In genomic region chr14:106489112-106489881, GRCh38 we compare ENCODE assay signal across 23 cellular contexts.
DNase-seq lines count a peak whose midpoint lies in the region; ATAC-seq and TF ChIP-seq lines count a peak whose summit lies in the region.
"Had no signal": no experiment of that assay in that cellular context is flagged by ENCODE, and none has a peak within 500 bp of the region (broad histone marks: within the 10 kb centered on the region; RNA-seq: fewer than 3 reads in every experiment).

No MANE protein-coding gene starts in this region.

- no peaks in the 10 kb centered on the region for H3K79me1 ChIP-seq in H9 (ENCODE audit: insufficient read depth, low read depth, low read length, poor library complexity, severe bottlenecking)

- H3K4me2 ChIP-seq in H9 (ENCODE audit: insufficient read depth, insufficient read length, low read length) = no peak overlapping the region
- H3K4me2 ChIP-seq: neural progenitor cell had no signal

- no peak overlapping the region for H4K91ac ChIP-seq in H9 (ENCODE audit: insufficient read length, low read depth, low read length)

- H4K20me1 ChIP-seq in H9 (ENCODE audit: control insufficient read depth, insufficient read depth, insufficient read length) = no peaks in the 10 kb centered on the region

- H3K27ac Mint-ChIP-seq in activated naive CD4-positive, alpha-beta T cell treated with anti-CD3 and anti-CD28 coated beads for 36 hours = peak overlapping the region; percentile 20
- peak overlapping the region; percentile 60 for H3K27ac Mint-ChIP-seq in activated CD4-positive, alpha-beta memory T cell treated with anti-CD3 and anti-CD28 coated beads for 36 hours
- peak overlapping the region; percentile 77 for H3K27ac Mint-ChIP-seq in activated T-helper 17 cell treated with anti-CD3 and anti-CD28 coated beads, Interleukin-2, amount 50 U/mL, for 72 hours
- H3K27ac Mint-ChIP-seq in H9 = no peak overlapping the region
- H3K27ac Mint-ChIP-seq: immature natural killer cell, neural progenitor cell had no signal

- H3K9me3 Mint-ChIP-seq in activated naive CD4-positive, alpha-beta T cell treated with anti-CD3 and anti-CD28 coated beads for 36 hours = no peaks in the 10 kb centered on the region
- no peaks in the 10 kb centered on the region for H3K9me3 Mint-ChIP-seq in activated CD4-positive, alpha-beta memory T cell treated with anti-CD3 and anti-CD28 coated beads for 36 hours
- H3K9me3 Mint-ChIP-seq in activated T-helper 17 cell treated with anti-CD3 and anti-CD28 coated beads, Interleukin-2, amount 50 U/mL, for 72 hours = no peaks in the 10 kb centered on the region
- H3K9me3 Mint-ChIP-seq in H9 = peaks cover 79 to 83% of the 10 kb centered on the region in 2 experiments
- H3K9me3 Mint-ChIP-seq: immature natural killer cell had no signal

- H2AK5ac ChIP-seq in H9 (ENCODE audit: insufficient read length, low read length) = no peak overlapping the region

- CTCF ChIA-PET in activated naive CD4-positive, alpha-beta T cell treated with anti-CD3 and anti-CD28 coated beads for 36 hours (lab: Charles Lee) = interaction anchor here (0.9 to 8.3 kb wide), 12 partner anchors 11 to 72 kb away, joined by 3 to 100 read pairs (median 6); no protein-coding TSS in a partner anchor
- CTCF ChIA-PET in activated CD4-positive, alpha-beta memory T cell treated with anti-CD3 and anti-CD28 coated beads for 36 hours (lab: Charles Lee) = interaction anchor here (0.6 to 8.5 kb wide), 19 partner anchors 11 to 181 kb away, joined by 3 to 59 read pairs (median 5); no protein-coding TSS in a partner anchor

- H2AFZ ChIP-seq in H9 (ENCODE audit: low read length) = no peak overlapping the region
- H2AFZ ChIP-seq: neural progenitor cell had no signal

- peak; percentile 43 for DNase-seq in activated naive CD4-positive, alpha-beta T cell treated with anti-CD3 and anti-CD28 coated beads for 36 hours
- no peak for DNase-seq in activated naive CD4-positive, alpha-beta T cell treated with anti-CD3 and anti-CD28 coated beads, Interleukin-2, amount 50 U/mL, for 16 hours
- DNase-seq in activated CD4-positive, alpha-beta memory T cell treated with anti-CD3 and anti-CD28 coated beads for 36 hours = peak; percentile 67
- peak; percentile 26 for DNase-seq in stimulated activated naive CD8-positive, alpha-beta T cell treated with anti-CD3 and anti-CD28 coated beads, Interleukin-15, Interleukin-2, amounts not matched to agents 100 U/mL and 50 U/mL, for 24 hours
- DNase-seq in H9 = no peak
- DNase-seq: activated gamma-delta T cell; amniotic stem cell; brain microvascular endothelial cell; DMS79; H7; hypothalamus; immature natural killer cell; left colon; mammary epithelial cell; MV-4-11; right lobe of liver; stimulated activated CD4-positive, alpha-beta T cell treated with anti-CD3 and anti-CD28 coated beads, Interleukin-12 subunit alpha, Interleukin-12 subunit beta, amount 100 ng/mL, for 4 hours; upper lobe of left lung had no signal

- WGBS in H9 (ENCODE audit: extremely low coverage, insufficient read length, low lambda C conversion rate) = no CpG with 5 or more reads among the region's 8 CpGs

- H3K27me3 Mint-ChIP-seq in activated naive CD4-positive, alpha-beta T cell treated with anti-CD3 and anti-CD28 coated beads for 36 hours (ENCODE audit: low read depth) = no peaks in the 10 kb centered on the region
- H3K27me3 Mint-ChIP-seq in activated CD4-positive, alpha-beta memory T cell treated with anti-CD3 and anti-CD28 coated beads for 36 hours = no peaks in the 10 kb centered on the region
- H3K27me3 Mint-ChIP-seq in activated T-helper 17 cell treated with anti-CD3 and anti-CD28 coated beads, Interleukin-2, amount 50 U/mL, for 72 hours = no peaks in the 10 kb centered on the region
- no peaks in the 10 kb centered on the region for H3K27me3 Mint-ChIP-seq in H9 (ENCODE audit: low read depth)

- TF ChIP-seq CTCF in H9 (conservative IDR thresholded peaks at IDR 0.05) = no peak

- H3T11ph ChIP-seq in H9 (ENCODE audit: low read length) = no peak overlapping the region

- no peak overlapping the region for H3K4me3 Mint-ChIP-seq in activated naive CD4-positive, alpha-beta T cell treated with anti-CD3 and anti-CD28 coated beads for 36 hours
- no peak overlapping the region for H3K4me3 Mint-ChIP-seq in activated CD4-positive, alpha-beta memory T cell treated with anti-CD3 and anti-CD28 coated beads for 36 hours
- H3K4me3 Mint-ChIP-seq in activated T-helper 17 cell treated with anti-CD3 and anti-CD28 coated beads, Interleukin-2, amount 50 U/mL, for 72 hours = peak overlapping the region; percentile 52
- H3K4me3 Mint-ChIP-seq in H9 = no peak overlapping the region
- H3K4me3 Mint-ChIP-seq: immature natural killer cell, neural progenitor cell had no signal

- H3K4ac ChIP-seq in H9 (ENCODE audit: low read depth, low read length) = no peak overlapping the region

- H3K36me3 Mint-ChIP-seq in activated naive CD4-positive, alpha-beta T cell treated with anti-CD3 and anti-CD28 coated beads for 36 hours (ENCODE audit: low read depth) = no peaks in the 10 kb centered on the region
- no peaks in the 10 kb centered on the region for H3K36me3 Mint-ChIP-seq in activated CD4-positive, alpha-beta memory T cell treated with anti-CD3 and anti-CD28 coated beads for 36 hours
- no peaks in the 10 kb centered on the region for H3K36me3 Mint-ChIP-seq in activated T-helper 17 cell treated with anti-CD3 and anti-CD28 coated beads, Interleukin-2, amount 50 U/mL, for 72 hours (ENCODE audit: low read depth)
- peaks cover 0 to 16% (median 11%) of the 10 kb centered on the region in 3 experiments; a peak in 6 of 7 replicates for H3K36me3 Mint-ChIP-seq in H9 (ENCODE audit: insufficient read depth in 1 of 3, low read depth in 3 of 3)
- H3K36me3 Mint-ChIP-seq: immature natural killer cell, neural progenitor cell had no signal

- no peaks in the 10 kb centered on the region for H3K23me2 ChIP-seq in H9 (ENCODE audit: insufficient read length, low read depth, low read length, poor library complexity, severe bottlenecking)

- no peaks in the 10 kb centered on the region for H3K4me1 ChIP-seq in H9 (ENCODE audit: insufficient read depth, low read length)
- H3K4me1 ChIP-seq: neural progenitor cell, right lobe of liver, upper lobe of left lung had no signal

- no peaks in the 10 kb centered on the region for H3K27me3 ChIP-seq in H9 (ENCODE audit: insufficient read depth, low read length)
- H3K27me3 ChIP-seq: brain microvascular endothelial cell, neural progenitor cell, right lobe of liver, upper lobe of left lung had no signal

- no peak overlapping the region for H2BK120ac ChIP-seq in H9 (ENCODE audit: low read depth, low read length, poor library complexity, severe bottlenecking)

- H3K27ac ChIP-seq in H9 (ENCODE audit: insufficient read length, low read depth, low read length) = no peak overlapping the region
- H3K27ac ChIP-seq: brain microvascular endothelial cell, C4-2B, neural progenitor cell, right lobe of liver, upper lobe of left lung had no signal

- H4K5ac ChIP-seq in H9 (ENCODE audit: insufficient read length, low read depth, low read length) = no peak overlapping the region

- no peak overlapping the region for H4K8ac ChIP-seq in H9 (replicated peaks; ENCODE audit: insufficient read length, low read depth, low read length)

- no peak overlapping the region for H3K56ac ChIP-seq in H9 (ENCODE audit: insufficient read length, low read depth, low read length)

- no peak overlapping the region for H3K23ac ChIP-seq in H9 (ENCODE audit: insufficient read length, low read depth, low read length)

- H2BK12ac ChIP-seq in H9 (ENCODE audit: insufficient read length, low read depth, low read length) = no peak overlapping the region

- no peak overlapping the region for H2BK20ac ChIP-seq in H9 (ENCODE audit: low read depth, low read length, poor library complexity, severe bottlenecking)

- no peak overlapping the region for H2BK15ac ChIP-seq in H9 (ENCODE audit: low read depth, low read length)

- no peak overlapping the region for H3K18ac ChIP-seq in H9 (ENCODE audit: insufficient read length, low read depth, low read length)

- POLR2A ChIA-PET in activated CD4-positive, alpha-beta memory T cell treated with anti-CD3 and anti-CD28 coated beads for 36 hours (lab: Charles Lee) = interaction anchor here (1.3 to 3.3 kb wide), 3 partner anchors 14 to 72 kb away, joined by 3 to 13 read pairs (median 9); no protein-coding TSS in a partner anchor

- H2BK5ac ChIP-seq in H9 (ENCODE audit: insufficient read length, low read length) = no peak overlapping the region

- intact Hi-C loops in activated naive CD4-positive, alpha-beta T cell treated with anti-CD3 and anti-CD28 coated beads for 36 hours (cut with micrococcal nuclease) = loop anchor here (1.0 kb wide), 1 partner anchor 18 kb away; no protein-coding TSS in a partner anchor
- intact Hi-C loops in activated CD4-positive, alpha-beta memory T cell treated with anti-CD3 and anti-CD28 coated beads for 36 hours (cut with micrococcal nuclease) = loop anchor here (1.0 kb wide), 1 partner anchor 18 kb away; no protein-coding TSS in a partner anchor

- no peak overlapping the region for H3K14ac ChIP-seq in H9 (ENCODE audit: insufficient read depth, low read length)

- H3K9me3 ChIP-seq in H9 (ENCODE audit: control insufficient read depth, low read depth, low read length) = peaks cover 81% of the 10 kb centered on the region
- H3K9me3 ChIP-seq: right lobe of liver, upper lobe of left lung had no signal

- peaks cover 18% of the 10 kb centered on the region for H3K4me1 Mint-ChIP-seq in activated naive CD4-positive, alpha-beta T cell treated with anti-CD3 and anti-CD28 coated beads for 36 hours (ENCODE audit: low read depth)
- peaks cover 18% of the 10 kb centered on the region for H3K4me1 Mint-ChIP-seq in activated CD4-positive, alpha-beta memory T cell treated with anti-CD3 and anti-CD28 coated beads for 36 hours (ENCODE audit: low read depth)
- H3K4me1 Mint-ChIP-seq in activated T-helper 17 cell treated with anti-CD3 and anti-CD28 coated beads, Interleukin-2, amount 50 U/mL, for 72 hours = peaks cover 12% of the 10 kb centered on the region
- H3K4me1 Mint-ChIP-seq in H9 = no peaks in the 10 kb centered on the region
- H3K4me1 Mint-ChIP-seq: neural progenitor cell had no signal

- peak; percentile 88 for ATAC-seq in activated T-helper 17 cell treated with anti-CD3 and anti-CD28 coated beads, Interleukin-2, amount 50 U/mL, for 72 hours (replicated peaks)
- ATAC-seq in stimulated activated naive CD8-positive, alpha-beta T cell treated with anti-CD3 and anti-CD28 coated beads, Interleukin-15, Interleukin-2, amounts not matched to agents 100 U/mL and 50 U/mL, for 24 hours = peak; percentile 82
- ATAC-seq in GM18517 (IDR thresholded peaks at IDR 0.05; ENCODE audit: unreplicated experiment) = no peak
- ATAC-seq: left colon, right lobe of liver, SK-N-SH treated with all-trans-retinoic acid at 6 μM for 48 hours had no signal

- H3K79me2 ChIP-seq in H9 (ENCODE audit: insufficient read depth, low read length) = no peaks in the 10 kb centered on the region

- no peak overlapping the region for H3K9ac ChIP-seq in H9 (ENCODE audit: extremely low read depth, insufficient read length, low read length)
- H3K9ac ChIP-seq: neural progenitor cell had no signal

Comparison
In these comparisons a context has a peak if more than half of its experiments do, and no peak if none do; other contexts are left out.
1. DNase-seq: peak in activated naive CD4-positive, alpha-beta T cell treated with anti-CD3 and anti-CD28 coated beads for 36 hours (single experiment), activated CD4-positive, alpha-beta memory T cell treated with anti-CD3 and anti-CD28 coated beads for 36 hours (single experiment) and stimulated activated naive CD8-positive, alpha-beta T cell treated with anti-CD3 and anti-CD28 coated beads, Interleukin-15, Interleukin-2, amounts not matched to agents 100 U/mL and 50 U/mL, for 24 hours (single experiment); none in activated naive CD4-positive, alpha-beta T cell treated with anti-CD3 and anti-CD28 coated beads, Interleukin-2, amount 50 U/mL, for 16 hours (single experiment) and H9 (single experiment).
2. H3K27ac Mint-ChIP-seq: peak in activated naive CD4-positive, alpha-beta T cell treated with anti-CD3 and anti-CD28 coated beads for 36 hours (single experiment), activated CD4-positive, alpha-beta memory T cell treated with anti-CD3 and anti-CD28 coated beads for 36 hours (single experiment) and activated T-helper 17 cell treated with anti-CD3 and anti-CD28 coated beads, Interleukin-2, amount 50 U/mL, for 72 hours (single experiment); none in H9 (0 of 3).